ENCODE assay signal across 9 cellular contexts in genomic region chr14:71591929-71592328, GRCh38.
DNase-seq lines count a peak whose midpoint lies in the region; ATAC-seq, FAIRE-seq and TF ChIP-seq lines count a peak whose summit lies in the region.
"Had no signal": no experiment of that assay in that cellular context is flagged by ENCODE, and none has a peak within 500 bp of the region (broad histone marks: within the 10 kb centered on the region; RNA-seq: fewer than 3 reads in every experiment).

No MANE protein-coding gene starts in this region.

- H2AFZ ChIP-seq in endothelial cell of umbilical vein (ENCODE audit: low read depth, low read length): no peak overlapping the region

- TF ChIP-seq CTCF in endothelial cell of umbilical vein (IDR thresholded peaks at IDR 0.05; ENCODE audit: extremely low read depth in 1 of 2, insufficient read depth in 1 of 2, low read depth in 1 of 2, low read length in 2 of 2) (no peak), upper lobe of right lung (IDR thresholded peaks at IDR 0.05) (no peak), sigmoid colon (IDR thresholded peaks at IDR 0.05) (no peak)

- peak overlapping the region; percentile 5 to 48 for H3K27ac Mint-ChIP-seq in activated naive CD4-positive, alpha-beta T cell treated with anti-CD3 and anti-CD28 coated beads, Interleukin-2, amount 50 U/mL, for 72 hours
- H3K27ac Mint-ChIP-seq in activated naive CD4-positive, alpha-beta T cell treated with anti-CD3 and anti-CD28 coated beads, Interleukin-2, amount 10 ng/mL, durations not matched to agents 7 days and 5 days: no peak overlapping the region

- no peaks in the 10 kb centered on the region for H3K79me2 ChIP-seq in endothelial cell of umbilical vein (ENCODE audit: control insufficient read depth, insufficient read depth, low read length)

- FAIRE-seq in endothelial cell of umbilical vein (lab: Jason Lieb, UNC): peak; percentile 79

- dilution Hi-C loops in endothelial cell of umbilical vein (cut with MboI; ENCODE audit: extremely low pct_ligation_motif_present, low sequenced_read_pairs): no loop called here

- H3K9me1 ChIP-seq in endothelial cell of umbilical vein (replicated peaks; ENCODE audit: control insufficient read depth, extremely low read depth, insufficient read depth, low read length): no peaks in the 10 kb centered on the region

- no peaks in the 10 kb centered on the region for H3K27me3 Mint-ChIP-seq in activated naive CD4-positive, alpha-beta T cell treated with anti-CD3 and anti-CD28 coated beads, Interleukin-2, amount 10 ng/mL, durations not matched to agents 7 days and 5 days

- H3K4me1 ChIP-seq in endothelial cell of umbilical vein (ENCODE audit: control insufficient read depth, extremely low read depth, insufficient read depth, low read length) (peaks cover 4% of the 10 kb centered on the region), upper lobe of right lung (peaks cover 4% of the 10 kb centered on the region), sigmoid colon (peaks cover 0 to 30% (median 21%) of the 10 kb centered on the region in 4 donors)

- intact Hi-C loops in endothelial cell of umbilical vein (cut with micrococcal nuclease): no loop called here
- intact Hi-C loops in upper lobe of right lung (cut with DNase I): no loop called here
- intact Hi-C loops in sigmoid colon (cut with DNase I): no loop called here

- CTCF ChIA-PET in activated naive CD4-positive, alpha-beta T cell treated with anti-CD3 and anti-CD28 coated beads, Interleukin-2, amount 10 ng/mL, durations not matched to agents 7 days and 5 days (lab: Charles Lee): interaction anchor here (0.6 to 2.3 kb wide), 5 partner anchors 35 to 270 kb away, joined by 3 to 6 read pairs (median 3); no protein-coding TSS in a partner anchor
- CTCF ChIA-PET in endothelial cell of umbilical vein (lab: Charles Lee): interaction anchor here (0.7 to 1.8 kb wide), 7 partner anchors 10 to 425 kb away, joined by 3 to 4 read pairs (median 3); no protein-coding TSS in a partner anchor

- no peak for DNase-seq in activated naive CD4-positive, alpha-beta T cell treated with anti-CD3 and anti-CD28 coated beads, Interleukin-2, amount 50 U/mL, for 72 hours (ENCODE audit: low spot score in 2 of 2)
- no peak for DNase-seq in activated naive CD4-positive, alpha-beta T cell treated with anti-CD3 and anti-CD28 coated beads, Interleukin-2, amount 10 ng/mL, durations not matched to agents 7 days and 5 days
- DNase-seq in RKO (ENCODE audit: low spot score) (peak; percentile 76), endothelial cell of umbilical vein (ENCODE audit: low read depth, low spot score) (peak; percentile 44), upper lobe of right lung (no peak), sigmoid colon (no peak)
- DNase-seq: effector CD8-positive, alpha-beta T cell had no signal

- POLR2A ChIA-PET in endothelial cell of umbilical vein (lab: Charles Lee): no interaction called here

- H3K36me3 ChIP-seq in endothelial cell of umbilical vein (ENCODE audit: control insufficient read depth in 2 of 2, extremely low read depth in 1 of 2, insufficient read depth in 2 of 2, low read length in 2 of 2) (no peaks in the 10 kb centered on the region), upper lobe of right lung (no peaks in the 10 kb centered on the region), sigmoid colon (no peaks in the 10 kb centered on the region)

- H4K20me1 ChIP-seq in endothelial cell of umbilical vein (replicated peaks; ENCODE audit: control insufficient read depth, extremely low read depth, insufficient read depth, low read length): no peaks in the 10 kb centered on the region

- BruUV-seq in endothelial cell of umbilical vein (replicated peaks; lab: Mats Ljungman, UMichigan): no TSS peak

- peak; percentile 87 to 95 for ATAC-seq in activated naive CD4-positive, alpha-beta T cell treated with anti-CD3 and anti-CD28 coated beads, Interleukin-2, amount 50 U/mL, for 72 hours
- ATAC-seq in upper lobe of right lung (peak; percentile 77), HG02588 (IDR thresholded peaks at IDR 0.05; ENCODE audit: unreplicated experiment) (no peak), HG02678 (IDR thresholded peaks at IDR 0.05; ENCODE audit: unreplicated experiment) (no peak)

- no peaks in the 10 kb centered on the region for H3K9me3 Mint-ChIP-seq in activated naive CD4-positive, alpha-beta T cell treated with anti-CD3 and anti-CD28 coated beads, Interleukin-2, amount 50 U/mL, for 72 hours
- no peaks in the 10 kb centered on the region for H3K9me3 Mint-ChIP-seq in activated naive CD4-positive, alpha-beta T cell treated with anti-CD3 and anti-CD28 coated beads, Interleukin-2, amount 10 ng/mL, durations not matched to agents 7 days and 5 days

- H3K4me3 Mint-ChIP-seq in activated naive CD4-positive, alpha-beta T cell treated with anti-CD3 and anti-CD28 coated beads, Interleukin-2, amount 10 ng/mL, durations not matched to agents 7 days and 5 days: no peak overlapping the region

- H3K4me3 ChIP-seq in endothelial cell of umbilical vein (replicated peaks in 1 of 3; ENCODE audit: insufficient read depth in 1 of 3, low read depth in 1 of 3, low read length in 3 of 3) (no peak overlapping the region), upper lobe of right lung (no peak overlapping the region), sigmoid colon (no peak overlapping the region)

- no peak overlapping the region for H3K27ac ChIP-seq in endothelial cell of umbilical vein (ENCODE audit: insufficient read depth, low read depth, low read length)
- no peak overlapping the region for H3K27ac ChIP-seq in upper lobe of right lung
- H3K27ac ChIP-seq in sigmoid colon: no peak overlapping the region

- WGBS in sigmoid colon, 2 donors: 38 to 64% methylated on average over 1 of the region's 1 CpG

- H3K9me3 ChIP-seq in endothelial cell of umbilical vein (replicated peaks; ENCODE audit: control insufficient read depth, insufficient read depth, low read length) (no peaks in the 10 kb centered on the region), upper lobe of right lung (no peaks in the 10 kb centered on the region), sigmoid colon (no peaks in the 10 kb centered on the region)

- peaks cover 52% of the 10 kb centered on the region for H3K4me1 Mint-ChIP-seq in activated naive CD4-positive, alpha-beta T cell treated with anti-CD3 and anti-CD28 coated beads, Interleukin-2, amount 10 ng/mL, durations not matched to agents 7 days and 5 days

- no peak overlapping the region for H3K4me2 ChIP-seq in endothelial cell of umbilical vein (ENCODE audit: insufficient read depth, low read length)

- TF ChIP-seq POLR2A in endothelial cell of umbilical vein (IDR thresholded peaks at IDR 0.05; ENCODE audit: low read depth, low read length) (no peak), sigmoid colon (IDR thresholded peaks at IDR 0.05) (no peak)

- no peak for TF ChIP-seq EP300 in sigmoid colon (IDR thresholded peaks at IDR 0.05)

- H3K9ac ChIP-seq in endothelial cell of umbilical vein (replicated peaks; ENCODE audit: extremely low read depth, insufficient read depth, low read length): no peak overlapping the region

- H3K27me3 ChIP-seq in endothelial cell of umbilical vein (ENCODE audit: control insufficient read depth in 2 of 2, insufficient read depth in 2 of 2, low read length in 2 of 2): no peaks in the 10 kb centered on the region
- no peaks in the 10 kb centered on the region for H3K27me3 ChIP-seq in upper lobe of right lung
- no peaks in the 10 kb centered on the region for H3K27me3 ChIP-seq in sigmoid colon

- H3K36me3 Mint-ChIP-seq in activated naive CD4-positive, alpha-beta T cell treated with anti-CD3 and anti-CD28 coated beads, Interleukin-2, amount 50 U/mL, for 72 hours: peaks cover 13 to 28% of the 10 kb centered on the region in 2 donors
- peaks cover 25% of the 10 kb centered on the region for H3K36me3 Mint-ChIP-seq in activated naive CD4-positive, alpha-beta T cell treated with anti-CD3 and anti-CD28 coated beads, Interleukin-2, amount 10 ng/mL, durations not matched to agents 7 days and 5 days

TF ChIP-seq in endothelial cell of umbilical vein, 7 proteins besides CTCF, POLR2A, EP300 and RAD21:
- TF ChIP-seq MAX (IDR thresholded peaks at IDR 0.05; ENCODE audit: insufficient read depth, insufficient read length) (no peak), FOS (IDR thresholded peaks at IDR 0.05; ENCODE audit: borderline replicate concordance, insufficient read depth, low read length) (peak; percentile 5), POLR2AphosphoS5 (IDR thresholded peaks at IDR 0.05; ENCODE audit: insufficient read depth, low read depth, low read length) (peak; percentile 16)

Comparison
In these comparisons a context has a peak if more than half of its experiments do, and no peak if none do; other contexts are left out.
1. ATAC-seq: peak in activated naive CD4-positive, alpha-beta T cell treated with anti-CD3 and anti-CD28 coated beads, Interleukin-2, amount 50 U/mL, for 72 hours (2 of 2) and upper lobe of right lung (single experiment); none in HG02588 (single experiment) and HG02678 (single experiment).
2. DNase-seq: peak in RKO (single experiment) and endothelial cell of umbilical vein (single experiment); none in activated naive CD4-positive, alpha-beta T cell treated with anti-CD3 and anti-CD28 coated beads, Interleukin-2, amount 50 U/mL, for 72 hours (0 of 2), activated naive CD4-positive, alpha-beta T cell treated with anti-CD3 and anti-CD28 coated beads, Interleukin-2, amount 10 ng/mL, durations not matched to agents 7 days and 5 days (single experiment), upper lobe of right lung (single experiment) and sigmoid colon (single experiment).